In the genomic region with DNA sequence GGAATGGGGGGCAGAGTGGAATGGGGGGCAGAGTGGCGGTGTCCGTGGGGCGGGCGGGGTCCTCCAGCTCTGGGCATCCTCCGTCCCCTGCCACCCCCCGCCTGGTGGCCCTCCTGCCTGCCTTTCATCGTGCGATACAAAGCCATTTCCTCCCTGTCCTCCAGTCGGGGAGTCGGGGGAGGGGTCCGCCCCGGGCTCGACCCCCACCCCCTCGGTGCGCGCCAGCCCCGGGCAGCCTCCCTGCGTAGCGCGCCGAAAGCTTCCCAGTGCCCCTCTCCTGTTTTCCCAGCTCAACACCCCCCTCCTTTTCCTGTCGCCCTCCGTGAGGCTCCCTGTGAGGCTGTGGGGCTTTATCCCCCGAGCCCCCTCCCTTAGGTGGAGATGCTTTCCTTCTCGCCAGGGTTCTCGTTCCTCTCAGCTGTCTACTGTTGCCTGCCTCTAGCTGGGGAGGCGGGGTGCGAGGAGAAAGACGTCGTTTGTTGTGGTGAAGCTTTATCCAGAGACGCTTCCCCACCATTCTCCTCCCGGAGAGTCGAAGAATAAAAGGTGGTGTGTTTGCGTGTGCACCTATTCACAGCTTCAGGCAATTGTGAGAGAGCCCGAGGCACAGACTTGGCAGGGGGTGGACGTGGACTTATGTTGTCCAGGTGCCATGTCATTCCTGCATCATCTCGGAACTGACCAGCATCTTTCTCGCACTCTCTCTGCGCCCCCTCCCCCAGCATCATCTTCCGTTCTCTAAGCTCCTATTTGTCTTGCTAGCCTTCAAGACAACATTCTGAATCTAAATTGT, we compare ENCODE assay signal across 8 cellular contexts. TPM values are rescaled to one million over a fixed set of nuclear protein-coding genes. Genes with fewer than 3 reads are reported as not detected.
DNase-seq lines count a peak whose midpoint lies in the region; ATAC-seq and TF ChIP-seq lines count a peak whose summit lies in the region.

No MANE protein-coding gene starts in this region.

- H3K56ac ChIP-seq in IMR-90 (ENCODE audit: extremely low read depth, insufficient read depth, low read length) = no peak overlapping the region

- intact Hi-C loops in Calu3 (cut with micrococcal nuclease; ENCODE audit: unreplicated experiment) = loop anchor here (5.0 kb wide), 1 partner anchor 70 kb away; no protein-coding TSS in a partner anchor
- intact Hi-C loops in IMR-90 (cut with micrococcal nuclease) = no loop called here
- intact Hi-C loops in activated T-helper 2 cell treated with anti-CD3 and anti-CD28 coated beads, Interferon-gamma antibody, Interleukin-2, Interleukin-4, amounts not matched to agents 10 μg/mL and 5 μg/mL and 100 μg/mL, durations not matched to agents 14 hours and 24 hours and 36 hours (cut with micrococcal nuclease) = loop anchor here (1.0 to 5.0 kb wide), 2 partner anchors 61 to 100 kb away; partner anchors contain the start of genes METTL13 and VAMP4
- intact Hi-C loops in ovary (cut with DNase I) = no loop called here

- TF ChIP-seq CTCF in Calu3 (IDR thresholded peaks at IDR 0.05; ENCODE audit: unreplicated experiment) = no peak
- TF ChIP-seq CTCF in IMR-90 (conservative IDR thresholded peaks at IDR 0.05; ENCODE audit: low read depth, low read length) = no peak
- TF ChIP-seq CTCF in ovary (IDR thresholded peaks at IDR 0.05) = no peak

- H3K18ac ChIP-seq in IMR-90 (ENCODE audit: low read depth, low read length) = no peak overlapping the region

- CTCF ChIA-PET in Calu3 (lab: Charles Lee) (interaction anchor here (0.5 to 1.3 kb wide), 7 partner anchors 17 to 197 kb away, joined by 3 to 10 read pairs (median 3); no protein-coding TSS in a partner anchor), IMR-90 (lab: Yijun Ruan, JAX) (interaction anchor here (0.5 to 1.3 kb wide), 5 partner anchors 11 to 584 kb away, joined by 3 to 4 read pairs (median 3); no protein-coding TSS in a partner anchor)

- dilution Hi-C loops in IMR-90 (cut with HindIII; ENCODE audit: low sequenced_read_pairs, unreplicated experiment) = no loop called here

- H4K5ac ChIP-seq in IMR-90 (ENCODE audit: low read depth, low read length) = no peak overlapping the region

- H3K27ac ChIP-seq in IMR-90 (ENCODE audit: insufficient read depth, low read length) = no peak overlapping the region
- peak overlapping the region in 1 of 2 donors; percentile 0 for H3K27ac ChIP-seq in ovary

- no peak overlapping the region for H4K91ac ChIP-seq in IMR-90 (ENCODE audit: insufficient read depth, low read depth, low read length)

- ATAC-seq in IMR-90 (ENCODE audit: low read depth) = no peak
- no peak for ATAC-seq in GM19351 (IDR thresholded peaks at IDR 0.05; ENCODE audit: unreplicated experiment)
- no peak for ATAC-seq in GM21515 (IDR thresholded peaks at IDR 0.05; ENCODE audit: unreplicated experiment)

- H3K4me3 Mint-ChIP-seq in Calu3 (ENCODE audit: low read depth, unreplicated experiment) = peak overlapping the region; percentile 82
- peak overlapping the region; percentile 82 for H3K4me3 Mint-ChIP-seq in activated T-helper 2 cell treated with anti-CD3 and anti-CD28 coated beads, Interferon-gamma antibody, Interleukin-2, Interleukin-4, amounts not matched to agents 10 μg/mL and 5 μg/mL and 100 μg/mL, durations not matched to agents 14 hours and 24 hours and 36 hours (ENCODE audit: low read depth)

- POLR2A ChIA-PET in IMR-90 (lab: Charles Lee; ENCODE audit: unreplicated experiment) = no interaction called here

- TF ChIP-seq EP300 in ovary (IDR thresholded peaks at IDR 0.05) = no peak

- H3K4me1 Mint-ChIP-seq in Calu3 (ENCODE audit: low read depth, unreplicated experiment) = peaks cover 21% of the 10 kb centered on the region
- peaks cover 14% of the 10 kb centered on the region for H3K4me1 Mint-ChIP-seq in activated T-helper 2 cell treated with anti-CD3 and anti-CD28 coated beads, Interferon-gamma antibody, Interleukin-2, Interleukin-4, amounts not matched to agents 10 μg/mL and 5 μg/mL and 100 μg/mL, durations not matched to agents 14 hours and 24 hours and 36 hours (ENCODE audit: low read depth)

- H3K4me2 ChIP-seq in IMR-90 (ENCODE audit: low read depth, low read length) = peak overlapping the region; percentile 73

- no peaks in the 10 kb centered on the region for H3K36me3 ChIP-seq in IMR-90 (ENCODE audit: control insufficient read depth, insufficient read depth, low read length)
- H3K36me3 ChIP-seq in ovary = no peaks in the 10 kb centered on the region

- no peak overlapping the region for H3K4ac ChIP-seq in IMR-90 (ENCODE audit: low read depth, low read length)

- no peaks in the 10 kb centered on the region for H3K79me1 ChIP-seq in IMR-90 (ENCODE audit: low read depth in 1 of 2, low read length in 2 of 2)

- no peak overlapping the region for H2BK15ac ChIP-seq in IMR-90 (ENCODE audit: low read depth, low read length)

- H3K9ac ChIP-seq in IMR-90 (ENCODE audit: low read depth, low read length) = no peak overlapping the region

- H3K4me1 ChIP-seq in IMR-90 (ENCODE audit: control insufficient read depth, insufficient read depth, low read length) (no peaks in the 10 kb centered on the region; the same call in 1 of the 2 replicates), ovary (ENCODE audit: insufficient read depth) (no peaks in the 10 kb centered on the region)

- H3K27ac Mint-ChIP-seq in Calu3 (ENCODE audit: unreplicated experiment) = no peak overlapping the region
- no peak overlapping the region for H3K27ac Mint-ChIP-seq in activated T-helper 2 cell treated with anti-CD3 and anti-CD28 coated beads, Interferon-gamma antibody, Interleukin-2, Interleukin-4, amounts not matched to agents 10 μg/mL and 5 μg/mL and 100 μg/mL, durations not matched to agents 14 hours and 24 hours and 36 hours

- peaks cover 24% of the 10 kb centered on the region for H3K36me3 Mint-ChIP-seq in Calu3 (ENCODE audit: insufficient read depth, unreplicated experiment)
- no peaks in the 10 kb centered on the region for H3K36me3 Mint-ChIP-seq in activated T-helper 2 cell treated with anti-CD3 and anti-CD28 coated beads, Interferon-gamma antibody, Interleukin-2, Interleukin-4, amounts not matched to agents 10 μg/mL and 5 μg/mL and 100 μg/mL, durations not matched to agents 14 hours and 24 hours and 36 hours (ENCODE audit: low read depth)

- no peak overlapping the region for H2BK5ac ChIP-seq in IMR-90 (ENCODE audit: low read depth, low read length, poor library complexity, severe bottlenecking)

- no TSS peak for BruUV-seq in Calu3 (replicated peaks; lab: Mats Ljungman, UMichigan)
- no TSS peak for BruUV-seq in IMR-90 (replicated peaks; lab: Mats Ljungman, UMichigan)

- H3K9me1 ChIP-seq in IMR-90 (ENCODE audit: insufficient read depth, low read length) = no peaks in the 10 kb centered on the region

- TF ChIP-seq POLR2A in IMR-90 (IDR thresholded peaks at IDR 0.05; ENCODE audit: low read depth, low read length) (no peak), ovary (IDR thresholded peaks at IDR 0.05) (no peak)

- H3K4me3 ChIP-seq in IMR-90 (ENCODE audit: insufficient read depth, low read depth, low read length) = peak overlapping the region; percentile 65
- H3K4me3 ChIP-seq in ovary = peak overlapping the region; percentile 74

- TF ChIP-seq RAD21 in IMR-90 (IDR thresholded peaks at IDR 0.05; ENCODE audit: low read length) = no peak

- no peaks in the 10 kb centered on the region for H4K20me1 ChIP-seq in IMR-90 (ENCODE audit: insufficient read depth, low read length)

- no peak overlapping the region for H2BK20ac ChIP-seq in IMR-90 (ENCODE audit: low read depth, low read length)

- peak overlapping the region; percentile 90 for H2AFZ ChIP-seq in IMR-90 (replicated peaks; ENCODE audit: low read length, poor library complexity)

- peak overlapping the region; percentile 74 for H3K23ac ChIP-seq in IMR-90 (ENCODE audit: low read depth, low read length)

- 0% methylated on average over 1 of the region's 40 CpGs; no CpG with 5 or more reads in 1 of the 2 experiments for WGBS in IMR-90 (ENCODE audit: extremely low coverage in 2 of 2, insufficient read length in 1 of 2), 2 experiments
- 1% methylated on average over 40 of the region's 40 CpGs for WGBS in ovary, 3 donors

- H3K9me3 ChIP-seq in IMR-90 (ENCODE audit: control insufficient read depth, insufficient read depth, low read length) (0 out of 2 replicates have a peak, but pooled peaks cover 2% of the 10 kb centered on the region), ovary (no peaks in the 10 kb centered on the region)

- no peak overlapping the region for H2AK5ac ChIP-seq in IMR-90 (ENCODE audit: low read depth, low read length)

- no peak overlapping the region for H4K8ac ChIP-seq in IMR-90 (ENCODE audit: low read depth in 2 of 2, low read length in 2 of 2)

- in situ Hi-C loops in IMR-90 (cut with MboI; ENCODE audit: low sequenced_read_pairs) = no loop called here

- no peak overlapping the region for H3K14ac ChIP-seq in IMR-90 (replicated peaks; ENCODE audit: low read depth, low read length)

- peaks cover 9% of the 10 kb centered on the region for H3K27me3 ChIP-seq in IMR-90 (ENCODE audit: control insufficient read depth, insufficient read depth, low read length)
- H3K27me3 ChIP-seq in ovary = no peaks in the 10 kb centered on the region

- H2AK9ac ChIP-seq in IMR-90 (replicated peaks; ENCODE audit: low read depth, low read length, poor library complexity) = no peak overlapping the region

- no peaks in the 10 kb centered on the region for H3K9me3 Mint-ChIP-seq in Calu3 (ENCODE audit: low read depth, unreplicated experiment)
- no peaks in the 10 kb centered on the region for H3K9me3 Mint-ChIP-seq in activated T-helper 2 cell treated with anti-CD3 and anti-CD28 coated beads, Interferon-gamma antibody, Interleukin-2, Interleukin-4, amounts not matched to agents 10 μg/mL and 5 μg/mL and 100 μg/mL, durations not matched to agents 14 hours and 24 hours and 36 hours

- peaks cover 58% of the 10 kb centered on the region for H3K27me3 Mint-ChIP-seq in Calu3 (ENCODE audit: unreplicated experiment)
- H3K27me3 Mint-ChIP-seq in activated T-helper 2 cell treated with anti-CD3 and anti-CD28 coated beads, Interferon-gamma antibody, Interleukin-2, Interleukin-4, amounts not matched to agents 10 μg/mL and 5 μg/mL and 100 μg/mL, durations not matched to agents 14 hours and 24 hours and 36 hours (ENCODE audit: low read depth) = peaks cover 49% of the 10 kb centered on the region

- no peak overlapping the region for H2BK120ac ChIP-seq in IMR-90 (ENCODE audit: low read depth, low read length)

- peak; percentile 6 for DNase-seq in Calu3
- DNase-seq in IMR-90 = no peak
- no peak for DNase-seq in activated T-helper 2 cell treated with anti-CD3 and anti-CD28 coated beads, Interferon-gamma antibody, Interleukin-2, Interleukin-4, amounts not matched to agents 10 μg/mL and 5 μg/mL and 100 μg/mL, durations not matched to agents 14 hours and 24 hours and 36 hours (ENCODE audit: low spot score)
- DNase-seq in globus pallidus (ENCODE audit: low spot score) = peak; percentile 77
- peak in 4 of 5 donors; percentile 17 to 41 (median 30) for DNase-seq in ovary
- DNase-seq in NCI-H226 = no peak

RNA-seq across cellular contexts. Expression of gene DNM3, which starts 0.8 kb away (rescaled TPM):
- total RNA-seq in Calu3 (2022) (1.2 and 1.3 TPM in 2 replicates), IMR-90 (2012; rRNA removed) (0.36 and 0.83 TPM in 2 replicates), ovary (1 to 10 TPM; 3.1 to 6.5 (median 4.4) TPM)
- polyA plus RNA-seq in IMR-90 (2012; rRNA removed) (0.36 TPM in 2 replicates), ovary (1 to 10 TPM; 3.9 to 5.4 TPM)
- under 0.01 and 0.08 TPM in 2 replicates for polyA plus RNA-seq in IMR-90 (2012; cell fraction: cytosol; rRNA removed)
- 0.22 and 0.24 TPM in 2 replicates for polyA plus RNA-seq in IMR-90 (2012; cell fraction: nucleus; rRNA removed; ENCODE audit: low replicate concordance)
- 0.37 and 0.41 TPM in 2 replicates for total RNA-seq in activated T-helper 2 cell treated with anti-CD3 and anti-CD28 coated beads, Interferon-gamma antibody, Interleukin-2, Interleukin-4, amounts not matched to agents 10 μg/mL and 5 μg/mL and 100 μg/mL, durations not matched to agents 14 hours and 24 hours and 36 hours

Comparison
In these comparisons a context has a peak if more than half of its experiments do, and no peak if none do; other contexts are left out.
1. DNase-seq: peak in Calu3 (single experiment), globus pallidus (single experiment) and ovary (4 of 5); none in IMR-90 (single experiment), activated T-helper 2 cell treated with anti-CD3 and anti-CD28 coated beads, Interferon-gamma antibody, Interleukin-2, Interleukin-4, amounts not matched to agents 10 μg/mL and 5 μg/mL and 100 μg/mL, durations not matched to agents 14 hours and 24 hours and 36 hours (single experiment) and NCI-H226 (single experiment).
2. intact Hi-C loops: an anchor here in Calu3 (5.0 kb wide) and activated T-helper 2 cell treated with anti-CD3 and anti-CD28 coated beads, Interferon-gamma antibody, Interleukin-2, Interleukin-4, amounts not matched to agents 10 μg/mL and 5 μg/mL and 100 μg/mL, durations not matched to agents 14 hours and 24 hours and 36 hours (1.0 to 5.0 kb wide); none called in IMR-90 and ovary.